11 cellular contexts compared by ENCODE assay signal in genomic region chr17:77288115-77288619, GRCh38.
DNase-seq lines count a peak whose midpoint lies in the region; ATAC-seq and TF ChIP-seq lines count a peak whose summit lies in the region.
"Had no signal": no experiment of that assay in that cellular context is flagged by ENCODE, and none has a peak within 500 bp of the region (broad histone marks: within the 10 kb centered on the region; RNA-seq: fewer than 3 reads in every experiment).

No MANE protein-coding gene starts in this region.

- RAD21 ChIA-PET in HCT116 (lab: Charles Lee; ENCODE audit: low non-redundant PET in 1 of 2, low total read pairs in 2 of 2, uncharacterized antibody in 2 of 2, unreplicated experiment in 2 of 2): interaction anchor here (0.6 to 2.0 kb wide), 7 partner anchors 11 to 37 kb away, joined by 3 to 7 read pairs (median 5); no protein-coding TSS in a partner anchor

- CTCF ChIA-PET in HCT116 (lab: Charles Lee): interaction anchor here (0.8 to 2.1 kb wide), 6 partner anchors 8 to 213 kb away, joined by 3 to 12 read pairs (median 3); no protein-coding TSS in a partner anchor

- no peaks in the 10 kb centered on the region for H3K9me2 ChIP-seq in HCT116 (ENCODE audit: insufficient read depth)

- H3K4me1 ChIP-seq in HCT116 (ENCODE audit: control insufficient read depth in 1 of 2, insufficient read depth in 2 of 2, low read length in 2 of 2) (peaks cover 76 to 94% of the 10 kb centered on the region in 2 experiments), adrenal gland (replicated peaks in 1 of 2) (peaks cover 21 to 36% of the 10 kb centered on the region in 2 donors), skeletal muscle tissue (ENCODE audit: control insufficient read depth in 3 of 3, insufficient read depth in 3 of 3, low read length in 3 of 3) (peaks cover 28 to 40% (median 36%) of the 10 kb centered on the region in 3 donors)

- TF ChIP-seq POLR2A in HCT116 (IDR thresholded peaks at IDR 0.05; ENCODE audit: borderline replicate concordance, extremely low read depth, insufficient read depth, insufficient read length): no peak
- TF ChIP-seq POLR2A in adrenal gland (IDR thresholded peaks at IDR 0.05): no peak

- H3K4me3 ChIP-seq in HCT116 (replicated peaks in 1 of 2; ENCODE audit: low read depth in 1 of 2, low read length in 2 of 2) (peak overlapping the region; percentile 39 to 52), adrenal gland (no peak overlapping the region), skeletal muscle tissue (ENCODE audit: low read length in 3 of 3) (peak overlapping the region; percentile 38 to 72 (median 61))
- H3K4me3 ChIP-seq: SK-N-MC had no signal

- intact Hi-C loops in HCT116 (cut with micrococcal nuclease): no loop called here
- intact Hi-C loops in adrenal gland (cut with DNase I): no loop called here

- H3K27me3 ChIP-seq in HCT116 (ENCODE audit: insufficient read depth, low read length): no peaks in the 10 kb centered on the region
- no peaks in the 10 kb centered on the region for H3K27me3 ChIP-seq in adrenal gland
- H3K27me3 ChIP-seq in layer of hippocampus (ENCODE audit: control insufficient read depth, insufficient read depth, low read length): no peaks in the 10 kb centered on the region
- peaks cover 0 to 8% (median 0%) of the 10 kb centered on the region in 3 donors for H3K27me3 ChIP-seq in skeletal muscle tissue (ENCODE audit: control insufficient read depth in 3 of 3, insufficient read depth in 3 of 3, low read length in 3 of 3)

- TF ChIP-seq CTCF in HCT116 (IDR thresholded peaks at IDR 0.05 in 2 of 3, conservative IDR thresholded peaks at IDR 0.05 in 1 of 3; ENCODE audit: borderline replicate concordance in 1 of 3, insufficient read depth in 1 of 3, low read depth in 2 of 3, low read length in 2 of 3) (no peak), adrenal gland (IDR thresholded peaks at IDR 0.05) (no peak)

- H3K27ac ChIP-seq in HCT116 (ENCODE audit: low read depth, low read length) (peak overlapping the region; percentile 98), adrenal gland (peak overlapping the region; percentile 21 to 95 (median 93)), layer of hippocampus (ENCODE audit: low read depth, low read length) (peak overlapping the region; percentile 52), skeletal muscle tissue (ENCODE audit: low read depth, low read length) (peak overlapping the region; percentile 98)
- H3K27ac ChIP-seq: SK-N-MC had no signal

- ATAC-seq in HCT116: peak; percentile 2

- H3K9me3 ChIP-seq in HCT116 (ENCODE audit: control insufficient read depth in 1 of 2, insufficient read depth in 1 of 2, low read depth in 1 of 2, low read length in 2 of 2) (no peaks in the 10 kb centered on the region), adrenal gland (replicated peaks in 1 of 3) (no peaks in the 10 kb centered on the region), skeletal muscle tissue (ENCODE audit: control insufficient read depth in 3 of 3, low read length in 3 of 3) (no peaks in the 10 kb centered on the region)

- H4K20me1 ChIP-seq in HCT116 (ENCODE audit: insufficient read depth): peaks cover 6% of the 10 kb centered on the region; the same call in 1 of the 2 replicates

- no peak overlapping the region for H2AFZ ChIP-seq in HCT116 (ENCODE audit: low read depth, low read length, poor library complexity, severe bottlenecking)

- H3K36me3 ChIP-seq in HCT116 (ENCODE audit: control insufficient read depth in 1 of 2, insufficient read depth in 2 of 2, low read length in 2 of 2) (peaks cover 0 to 7% of the 10 kb centered on the region in 2 experiments; a peak in 1 of 4 replicates), adrenal gland (replicated peaks in 1 of 2) (no peaks in the 10 kb centered on the region), skeletal muscle tissue (ENCODE audit: control insufficient read depth in 3 of 3, insufficient read depth in 3 of 3, low read length in 3 of 3) (peaks cover 0 to 2% (median 0%) of the 10 kb centered on the region in 3 donors)

- POLR2A ChIA-PET in HCT116 (lab: Charles Lee): interaction anchor here (1.0 to 2.2 kb wide), 5 partner anchors 9 to 44 kb away, joined by 3 to 8 read pairs (median 4); no protein-coding TSS in a partner anchor

- H3K79me2 ChIP-seq in HCT116 (ENCODE audit: insufficient read depth, low read length): peaks cover 95% of the 10 kb centered on the region

- no peak for DNase-seq in HCT116 (ENCODE audit: low read depth, low spot score)
- DNase-seq in adrenal gland: peak in 1 of 7 donors; percentile 38
- no peak for DNase-seq in T1000 (lab: John Stamatoyannopoulos, UW)
- no peak for DNase-seq in NCI-H1694 treated with DMSO at 0.1 percent for 48 hours (lab: John Stamatoyannopoulos, UW)
- DNase-seq in G401 (ENCODE audit: low spot score): no peak
- DNase-seq in hepatic stellate cell (ENCODE audit: low spot score): no peak
- DNase-seq: activated T-cell treated with anti-CD3 and anti-CD28 coated beads for 4 hours, NCI-H146 had no signal

- peak overlapping the region; percentile 73 for H3K9ac ChIP-seq in HCT116 (ENCODE audit: low read length)
- H3K9ac ChIP-seq in skeletal muscle tissue (ENCODE audit: low read depth in 1 of 3, low read length in 3 of 3): peak overlapping the region; percentile 74 to 90 (median 88)

- in situ Hi-C loops in G401 (cut with HindIII; ENCODE audit: low sequenced_read_pairs): no loop called here

- no peak for TF ChIP-seq RAD21 in HCT116 (IDR thresholded peaks at IDR 0.05; ENCODE audit: low read depth)

- BruUV-seq in HCT116 (replicated peaks; lab: Mats Ljungman, UMichigan): TSS peak; percentile 19

- whole genome bisulfite sequencing in adrenal gland, 4 donors: 90 to 96% (median 94%) methylated on average over 5 to 17 of the region's 17 CpGs; no CpG with 5 or more reads in 1 of the 4 donors

- H3K4me2 ChIP-seq in HCT116 (ENCODE audit: low read length): peak overlapping the region; percentile 84

TF ChIP-seq in HCT116, 20 proteins besides CTCF, POLR2A, EP300 and RAD21:
- peak; percentile 58; the same call in 1 of the 2 replicates for TF ChIP-seq ZFX (IDR thresholded peaks at IDR 0.05)
- TF ChIP-seq FOSL1 (IDR thresholded peaks at IDR 0.05; ENCODE audit: low read depth): no peak
- no peak for TF ChIP-seq CEBPB (IDR thresholded peaks at IDR 0.05; ENCODE audit: low read depth)
- TF ChIP-seq EZH2 (IDR thresholded peaks at IDR 0.05): no peak

Comparison
In these comparisons a context has a peak if more than half of its experiments do, and no peak if none do; other contexts are left out.
1. H3K4me3 ChIP-seq: peak in HCT116 (2 of 2) and skeletal muscle tissue (3 of 3); none in adrenal gland (0 of 4).
2. Peak in every context shown above with its lines, with median percentiles within 50 percentile points of each other: H3K27ac ChIP-seq.